Comparison of ENCODE assay signal across 17 cellular contexts in genomic region chr20:57774951-57775350, GRCh38.
DNase-seq lines count a peak whose midpoint lies in the region; ATAC-seq and TF ChIP-seq lines count a peak whose summit lies in the region.
"Had no signal": no experiment of that assay in that cellular context is flagged by ENCODE, and none has a peak within 500 bp of the region (broad histone marks: within the 10 kb centered on the region; RNA-seq: fewer than 3 reads in every experiment).

No MANE protein-coding gene starts in this region.

- H3K4me3 ChIP-seq in endodermal cell (ENCODE audit: low read length), result no peak overlapping the region
- H3K4me3 ChIP-seq in tibial nerve, result no peak overlapping the region
- H3K4me3 ChIP-seq: BLaER1 treated with 17β-estradiol and CSF1 and Interleukin-3, amounts not matched to agents 10 nM and 100 nM; GM23248 had no signal

- no peaks in the 10 kb centered on the region for H3K27me3 ChIP-seq in endodermal cell (ENCODE audit: control insufficient read depth, insufficient read depth, low read length, poor library complexity, severe bottlenecking)
- H3K27me3 ChIP-seq in tibial nerve, result no peaks in the 10 kb centered on the region
- H3K27me3 ChIP-seq: BLaER1 treated with 17β-estradiol and CSF1 and Interleukin-3, amounts not matched to agents 10 nM and 100 nM had no signal

- no peak for TF ChIP-seq EP300 in tibial nerve (IDR thresholded peaks at IDR 0.05)

- no peak for TF ChIP-seq POLR2A in tibial nerve (IDR thresholded peaks at IDR 0.05)

- TF ChIP-seq CTCF in endodermal cell (conservative IDR thresholded peaks at IDR 0.05) (no peak), tibial nerve (IDR thresholded peaks at IDR 0.05) (no peak)

- H3K9ac ChIP-seq in endodermal cell (ENCODE audit: extremely low read depth, low read length, poor library complexity, severe bottlenecking), result no peak overlapping the region
- H3K9ac ChIP-seq: BLaER1 treated with 17β-estradiol and CSF1 and Interleukin-3, amounts not matched to agents 10 nM and 100 nM; GM23248 had no signal

- ATAC-seq in HG03108 (IDR thresholded peaks at IDR 0.05; ENCODE audit: unreplicated experiment), result no peak
- ATAC-seq in HG02973 (IDR thresholded peaks at IDR 0.05; ENCODE audit: unreplicated experiment), result no peak
- ATAC-seq: HCT116 had no signal

- DNase-seq in activated effector memory CD4-positive, alpha-beta T cell treated with anti-CD3 and anti-CD28 coated beads, Interleukin-2, amount 50 U/mL, for 16 hours, result peak; percentile 49
- no peak for DNase-seq in activated effector memory CD4-positive, alpha-beta T cell treated with Interleukin-2 at 50 U/mL for 16 hours
- peak; percentile 33 for DNase-seq in endodermal cell
- peak; percentile 50 for DNase-seq in posterior vena cava (ENCODE audit: low spot score)
- no peak for DNase-seq in tibial nerve (ENCODE audit: low spot score in 2 of 2)
- DNase-seq in NCI-H2171 (lab: John Stamatoyannopoulos, UW), result no peak
- DNase-seq: 8988T; ACHN; Calu3; CD4-positive, alpha-beta T cell; DMS 273 treated with DMSO at 0.1 percent for 48 hours; GM23248 had no signal

- no peaks in the 10 kb centered on the region for H3K36me3 Mint-ChIP-seq in endodermal cell (ENCODE audit: low read depth)

- no peaks in the 10 kb centered on the region for H3K9me3 Mint-ChIP-seq in endodermal cell
- H3K9me3 Mint-ChIP-seq: CD4-positive, alpha-beta T cell had no signal

- H3K27ac ChIP-seq in endodermal cell (ENCODE audit: low read depth, low read length) (no peak overlapping the region), tibial nerve (no peak overlapping the region)
- H3K27ac ChIP-seq: BLaER1 treated with 17β-estradiol and CSF1 and Interleukin-3, amounts not matched to agents 10 nM and 100 nM; GM23248 had no signal

- WGBS in endodermal cell (ENCODE audit: insufficient coverage in 1 of 2, insufficient read length in 1 of 2), 2 experiments, result 82 to 94% methylated on average over 3 to 5 of the region's 5 CpGs
- WGBS in tibial nerve, 2 donors, result 96 to 98% methylated on average over 5 of the region's 5 CpGs

- H3K27ac Mint-ChIP-seq in endodermal cell, result no peak overlapping the region
- H3K27ac Mint-ChIP-seq: CD4-positive, alpha-beta T cell; IgD-negative memory B cell had no signal

- H3K36me3 ChIP-seq in endodermal cell (ENCODE audit: control insufficient read depth, insufficient read depth, low read length), result no peaks in the 10 kb centered on the region
- no peaks in the 10 kb centered on the region for H3K36me3 ChIP-seq in tibial nerve
- H3K36me3 ChIP-seq: BLaER1 treated with 17β-estradiol and CSF1 and Interleukin-3, amounts not matched to agents 10 nM and 100 nM had no signal

- no peaks in the 10 kb centered on the region for H3K9me3 ChIP-seq in endodermal cell (ENCODE audit: control insufficient read depth, low read length)
- H3K9me3 ChIP-seq in tibial nerve, result no peaks in the 10 kb centered on the region

- peaks cover 10% of the 10 kb centered on the region for H3K4me1 ChIP-seq in endodermal cell (ENCODE audit: control insufficient read depth, insufficient read depth, low read length)
- no peaks in the 10 kb centered on the region for H3K4me1 ChIP-seq in tibial nerve

- intact Hi-C loops in posterior vena cava (cut with DNase I), result no loop called here

- H3K4me1 Mint-ChIP-seq in endodermal cell, result peaks cover 23% of the 10 kb centered on the region

- H3K4me3 Mint-ChIP-seq in endodermal cell, result no peak overlapping the region
- H3K4me3 Mint-ChIP-seq: CD4-positive, alpha-beta T cell; IgD-negative memory B cell had no signal

- peaks cover 15% of the 10 kb centered on the region for H3K27me3 Mint-ChIP-seq in endodermal cell (ENCODE audit: insufficient read depth)

Comparison
In these comparisons a context has a peak if more than half of its experiments do, and no peak if none do; other contexts are left out.
1. DNase-seq: peak in activated effector memory CD4-positive, alpha-beta T cell treated with anti-CD3 and anti-CD28 coated beads, Interleukin-2, amount 50 U/mL, for 16 hours (single experiment), endodermal cell (single experiment) and posterior vena cava (single experiment); none in activated effector memory CD4-positive, alpha-beta T cell treated with Interleukin-2 at 50 U/mL for 16 hours (single experiment), tibial nerve (0 of 2) and NCI-H2171 (single experiment).